Comparison of ENCODE assay signal across 32 cellular contexts in genomic region chr1:174428033-174428432, GRCh38. TPM values are rescaled to one million over a fixed set of nuclear protein-coding genes. Genes with fewer than 3 reads are reported as not detected.
A peak's percentile ranks its signal among the peaks of the same experiment; 100 is the strongest.
DNase-seq lines count a peak whose midpoint lies in the region; ATAC-seq and TF ChIP-seq lines count a peak whose summit lies in the region.
"Had no signal": no experiment of that assay in that cellular context is flagged by ENCODE, and none has a peak within 500 bp of the region (broad histone marks: within the 10 kb centered on the region; RNA-seq: fewer than 3 reads in every experiment).

No MANE protein-coding gene starts in this region.

- TF ChIP-seq CTCF in choroid plexus epithelial cell (conservative IDR thresholded peaks at IDR 0.05; ENCODE audit: low read depth, low read length): no peak

- no peak overlapping the region for H3K4me3 ChIP-seq in choroid plexus epithelial cell (ENCODE audit: low read depth, low read length)
- H3K4me3 ChIP-seq: GM23338, neural progenitor cell, SJCRH30, thoracic aorta had no signal

- peak; percentile 8 for DNase-seq in DMS53 (lab: John Stamatoyannopoulos, UW)
- DNase-seq in DMS53 treated with DMSO at 0.1 percent for 48 hours (lab: John Stamatoyannopoulos, UW; ENCODE audit: unreplicated experiment): no peak
- peak; percentile 42 for DNase-seq in OCI-M1 (lab: John Stamatoyannopoulos, UW)
- DNase-seq in choroid plexus epithelial cell (ENCODE audit: low read depth): peak; percentile 64
- DNase-seq in iris pigment epithelial cell (ENCODE audit: low read depth): peak; percentile 67
- no peak for DNase-seq in HuH-7 (ENCODE audit: low spot score)
- DNase-seq in mesenteric fat pad (ENCODE audit: low spot score): no peak
- DNase-seq: activated CD4-positive, alpha-beta T cell treated with anti-CD3 and anti-CD28 coated beads, Interleukin-2, amount 50 U/mL, for 4 hours; activated CD8-positive, alpha-beta memory T cell treated with anti-CD3 and anti-CD28 coated beads, Interleukin-2, amount 10 ng/mL, durations not matched to agents 7 days and 5 days; activated gamma-delta T cell treated with Interleukin-2 at 50 U/mL for 16 hours; activated naive CD8-positive, alpha-beta T cell treated with anti-CD3 and anti-CD28 coated beads, Interleukin-2, amount 10 ng/mL, durations not matched to agents 7 days and 5 days; activated T-cell treated with anti-CD3 and anti-CD28 coated beads, Interleukin-2, amount 50 U/mL, for 48 hours; C1 segment of cervical spinal cord; dermis blood vessel endothelial cell; DMS79 treated with DMSO at 0.1 percent for 48 hours; GDM1; immature natural killer cell; mesenchymal stem cell; NCI-H1417 treated with DMSO at 0.1 percent for 48 hours; NCI-H2029 treated with DMSO at 0.1 percent for 48 hours; NCI-H446; NCI-H774; right cardiac atrium; RPMI8226; SJCRH30; stimulated activated CD4-positive, alpha-beta T cell treated with anti-CD3 and anti-CD28 coated beads, Interleukin-2, amount 100 ng/mL, for 48 hours; stimulated activated naive CD8-positive, alpha-beta T cell treated with anti-CD3 and anti-CD28 coated beads, Interleukin-15, amount 100 ng/mL, for 72 hours had no signal

- no peak for ATAC-seq in HG03378 (IDR thresholded peaks at IDR 0.05; ENCODE audit: unreplicated experiment)
- ATAC-seq: activated CD4-positive, CD25-positive, alpha-beta regulatory T cell treated with anti-CD3 and anti-CD28 coated beads, Interleukin-2, amount 50 U/mL, for 24 hours; activated CD8-positive, alpha-beta memory T cell treated with anti-CD3 and anti-CD28 coated beads, Interleukin-2, amount 10 ng/mL, durations not matched to agents 7 days and 5 days; GM23338; right cardiac atrium; stimulated activated naive CD8-positive, alpha-beta T cell treated with anti-CD3 and anti-CD28 coated beads, Interleukin-15, amount 100 ng/mL, for 72 hours had no signal

RNA-seq across cellular contexts. Expression of gene GPR52, which starts 19.7 kb away (rescaled TPM):
- 2.7 TPM for total RNA-seq in mesenteric fat pad

Comparison
In these comparisons a context has a peak if more than half of its experiments do, and no peak if none do; other contexts are left out.
1. DNase-seq: peak in DMS53 (single experiment), OCI-M1 (single experiment), choroid plexus epithelial cell (single experiment) and iris pigment epithelial cell (single experiment); none in DMS53 treated with DMSO at 0.1 percent for 48 hours (single experiment), HuH-7 (single experiment) and mesenteric fat pad (single experiment).